ENCODE assay signal across 11 cellular contexts in genomic region chr11:12083380-12083779, GRCh38. TPM values are rescaled to one million over a fixed set of nuclear protein-coding genes. Genes with fewer than 3 reads are reported as not detected.
DNase-seq lines count a peak whose midpoint lies in the region; ATAC-seq and TF ChIP-seq lines count a peak whose summit lies in the region.
"Had no signal": no experiment of that assay in that cellular context is flagged by ENCODE, and none has a peak within 500 bp of the region (broad histone marks: within the 10 kb centered on the region; RNA-seq: fewer than 3 reads in every experiment).

No MANE protein-coding gene starts in this region.

- H3K14ac ChIP-seq in IMR-90 (replicated peaks; ENCODE audit: low read depth, low read length) = peak overlapping the region; percentile 27

- H3K4me2 ChIP-seq in SK-N-SH (no peak overlapping the region), IMR-90 (ENCODE audit: low read depth, low read length) (no peak overlapping the region), mesendoderm (ENCODE audit: low read length) (no peak overlapping the region)

- H3K27me3 ChIP-seq in SK-N-SH (ENCODE audit: insufficient read depth) (no peaks in the 10 kb centered on the region), IMR-90 (ENCODE audit: control insufficient read depth, insufficient read depth, low read length) (no peaks in the 10 kb centered on the region), ascending aorta (no peaks in the 10 kb centered on the region), mesendoderm (ENCODE audit: insufficient read depth, low read length, poor library complexity) (no peaks in the 10 kb centered on the region), uterus (no peaks in the 10 kb centered on the region)
- H3K27me3 ChIP-seq: spleen had no signal

- H2AK5ac ChIP-seq in IMR-90 (ENCODE audit: low read depth, low read length) (peak overlapping the region; percentile 91), mesendoderm (ENCODE audit: low read length) (no peak overlapping the region)

- POLR2A ChIA-PET in SK-N-SH (lab: Yijun Ruan, JAX) = no interaction called here
- POLR2A ChIA-PET in IMR-90 (lab: Charles Lee; ENCODE audit: unreplicated experiment) = no interaction called here

- H3K4me1 ChIP-seq in SK-N-SH (ENCODE audit: control insufficient read depth in 1 of 2, insufficient read depth in 2 of 2, low read depth in 1 of 2, low read length in 1 of 2) (peaks cover 6 to 24% of the 10 kb centered on the region in 2 experiments; a peak in 3 of 4 replicates), IMR-90 (ENCODE audit: control insufficient read depth, insufficient read depth, low read length) (peaks cover 23% of the 10 kb centered on the region), ascending aorta (peaks cover 9 to 31% of the 10 kb centered on the region in 2 donors), mesendoderm (ENCODE audit: control insufficient read depth, low read depth, low read length) (peaks cover 4% of the 10 kb centered on the region), uterus (peaks cover 4 to 12% of the 10 kb centered on the region in 2 donors)

- peak; percentile 41 for TF ChIP-seq CTCF in SK-N-SH (IDR thresholded peaks at IDR 0.05)
- 0 out of 2 replicates have a peak, but pooled peaks have one; percentile 14 for TF ChIP-seq CTCF in IMR-90 (conservative IDR thresholded peaks at IDR 0.05; ENCODE audit: low read depth, low read length)
- no peak for TF ChIP-seq CTCF in ascending aorta (IDR thresholded peaks at IDR 0.05)
- TF ChIP-seq CTCF in uterus (IDR thresholded peaks at IDR 0.05) = no peak

- no peak for TF ChIP-seq EP300 in SK-N-SH (IDR thresholded peaks at IDR 0.05; ENCODE audit: borderline replicate concordance in 1 of 2, low read depth in 1 of 2, low read length in 1 of 2)

- DNase-seq in SK-N-SH = no peak
- no peak for DNase-seq in IMR-90
- DNase-seq in ascending aorta (ENCODE audit: low spot score in 2 of 2) = peak in 1 of 2 donors; percentile 53
- DNase-seq in mesendoderm = peak; percentile 29
- no peak for DNase-seq in uterus
- no peak for DNase-seq in NCI-H510A treated with DMSO at 0.1 percent for 48 hours (lab: John Stamatoyannopoulos, UW)
- DNase-seq: head of caudate nucleus, NCI-H187, spleen had no signal

- H2AK9ac ChIP-seq in IMR-90 (replicated peaks; ENCODE audit: low read depth, low read length, poor library complexity) = no peak overlapping the region

- CTCF ChIA-PET in SK-N-SH (lab: Yijun Ruan, JAX) = interaction anchor here (1.3 kb wide), 1 partner anchor 198 kb away, joined by 8 read pairs; no protein-coding TSS in a partner anchor
- CTCF ChIA-PET in IMR-90 (lab: Yijun Ruan, JAX) = no interaction called here

- TF ChIP-seq POLR2A in IMR-90 (IDR thresholded peaks at IDR 0.05; ENCODE audit: low read depth, low read length) = no peak
- no peak for TF ChIP-seq POLR2A in uterus (IDR thresholded peaks at IDR 0.05)

- H2BK15ac ChIP-seq in IMR-90 (ENCODE audit: low read depth, low read length) = peak overlapping the region; percentile 96
- no peak overlapping the region for H2BK15ac ChIP-seq in mesendoderm (replicated peaks; ENCODE audit: low read depth)

- H3K9me1 ChIP-seq in IMR-90 (ENCODE audit: insufficient read depth, low read length) = peaks cover 11% of the 10 kb centered on the region

- H4K20me1 ChIP-seq in SK-N-SH (ENCODE audit: insufficient read depth) (no peaks in the 10 kb centered on the region), IMR-90 (ENCODE audit: insufficient read depth, low read length) (no peaks in the 10 kb centered on the region)

- H3K79me2 ChIP-seq in SK-N-SH (ENCODE audit: insufficient read depth) (peaks cover 19% of the 10 kb centered on the region; the same call in 1 of the 2 replicates), mesendoderm (ENCODE audit: control insufficient read depth, insufficient read depth, low read length) (no peaks in the 10 kb centered on the region)

- H3K9me2 ChIP-seq in SK-N-SH = no peaks in the 10 kb centered on the region

- no peaks in the 10 kb centered on the region for H3K9me3 ChIP-seq in SK-N-SH
- no peaks in the 10 kb centered on the region for H3K9me3 ChIP-seq in IMR-90 (ENCODE audit: control insufficient read depth, insufficient read depth, low read length)
- H3K9me3 ChIP-seq in ascending aorta = no peaks in the 10 kb centered on the region
- no peaks in the 10 kb centered on the region for H3K9me3 ChIP-seq in uterus

- H3K36me3 ChIP-seq in SK-N-SH (replicated peaks in 1 of 2; ENCODE audit: control insufficient read depth in 1 of 2, insufficient read depth in 2 of 2, low read length in 1 of 2) = no peaks in the 10 kb centered on the region
- H3K36me3 ChIP-seq in IMR-90 (ENCODE audit: control insufficient read depth, insufficient read depth, low read length) = no peaks in the 10 kb centered on the region
- H3K36me3 ChIP-seq in ascending aorta = no peaks in the 10 kb centered on the region
- no peaks in the 10 kb centered on the region for H3K36me3 ChIP-seq in mesendoderm (ENCODE audit: control insufficient read depth, insufficient read depth, low read length)
- H3K36me3 ChIP-seq in uterus = no peaks in the 10 kb centered on the region
- H3K36me3 ChIP-seq: spleen had no signal

- H2BK120ac ChIP-seq in IMR-90 (ENCODE audit: low read depth, low read length) (peak overlapping the region; percentile 96), mesendoderm (ENCODE audit: low read depth, low read length) (peak overlapping the region; percentile 49)

- H2BK20ac ChIP-seq in IMR-90 (ENCODE audit: low read depth, low read length) = peak overlapping the region; percentile 97

- H4K5ac ChIP-seq in IMR-90 (ENCODE audit: low read depth, low read length) (peak overlapping the region; percentile 46; the same call in 1 of the 2 replicates), mesendoderm (ENCODE audit: low read length) (no peak overlapping the region)

- peak overlapping the region; percentile 94 for H3K4ac ChIP-seq in IMR-90 (ENCODE audit: low read depth, low read length)
- no peak overlapping the region for H3K4ac ChIP-seq in mesendoderm (ENCODE audit: low read depth, low read length)

- H3K23ac ChIP-seq in IMR-90 (ENCODE audit: low read depth, low read length) = peak overlapping the region; percentile 1; the same call in 1 of the 2 replicates
- no peak overlapping the region for H3K23ac ChIP-seq in mesendoderm (ENCODE audit: low read length)

- H2AFZ ChIP-seq in SK-N-SH (ENCODE audit: low read depth) = no peak overlapping the region
- peak overlapping the region; percentile 24 for H2AFZ ChIP-seq in IMR-90 (replicated peaks; ENCODE audit: low read length, poor library complexity)

- H2BK5ac ChIP-seq in IMR-90 (ENCODE audit: low read depth, low read length, poor library complexity, severe bottlenecking) (peak overlapping the region; percentile 100), mesendoderm (ENCODE audit: low read length) (no peak overlapping the region)

- H3K9ac ChIP-seq in SK-N-SH (peak overlapping the region; percentile 12; the same call in 1 of the 2 replicates), IMR-90 (ENCODE audit: low read depth, low read length) (no peak overlapping the region), mesendoderm (ENCODE audit: low read length) (no peak overlapping the region)

- peaks cover 12 to 36% of the 10 kb centered on the region in 2 experiments; a peak in 3 of 4 replicates for H3K79me1 ChIP-seq in IMR-90 (ENCODE audit: low read depth in 1 of 2, low read length in 2 of 2)
- no peaks in the 10 kb centered on the region for H3K79me1 ChIP-seq in mesendoderm (ENCODE audit: low read length)

- dilution Hi-C loops in IMR-90 (cut with HindIII; ENCODE audit: low sequenced_read_pairs, unreplicated experiment) = no loop called here

- H3K4me3 ChIP-seq in SK-N-SH (ENCODE audit: low read depth in 2 of 2, low read length in 1 of 2) = no peak overlapping the region
- H3K4me3 ChIP-seq in IMR-90 (ENCODE audit: insufficient read depth, low read depth, low read length) = no peak overlapping the region
- H3K4me3 ChIP-seq in ascending aorta = no peak overlapping the region
- no peak overlapping the region for H3K4me3 ChIP-seq in mesendoderm (ENCODE audit: low read length)
- H3K4me3 ChIP-seq in uterus = no peak overlapping the region
- H3K4me3 ChIP-seq: spleen had no signal

- peak overlapping the region in 1 of 2 experiments; percentile 100; a peak in 2 of 4 replicates for H3K27ac ChIP-seq in SK-N-SH (ENCODE audit: low read depth in 2 of 2, low read length in 1 of 2)
- no peak overlapping the region for H3K27ac ChIP-seq in IMR-90 (ENCODE audit: insufficient read depth, low read length)
- peak overlapping the region; percentile 98 to 99 for H3K27ac ChIP-seq in ascending aorta
- H3K27ac ChIP-seq in mesendoderm (ENCODE audit: low read depth, low read length) = no peak overlapping the region
- H3K27ac ChIP-seq in uterus = no peak overlapping the region
- H3K27ac ChIP-seq: spleen had no signal

- TF ChIP-seq RAD21 in SK-N-SH (IDR thresholded peaks at IDR 0.05; ENCODE audit: low read length) (no peak), IMR-90 (IDR thresholded peaks at IDR 0.05; ENCODE audit: low read length) (no peak)

- H3K56ac ChIP-seq in IMR-90 (ENCODE audit: extremely low read depth, insufficient read depth, low read length) = no peak overlapping the region
- no peak overlapping the region for H3K56ac ChIP-seq in mesendoderm (ENCODE audit: low read length)

- ATAC-seq in SK-N-SH treated with all-trans-retinoic acid at 6 μM for 48 hours (no peak), IMR-90 (ENCODE audit: low read depth) (no peak), GM21390 (IDR thresholded peaks at IDR 0.05; ENCODE audit: unreplicated experiment) (no peak)

- intact Hi-C loops in IMR-90 (cut with micrococcal nuclease) (loop anchor here (10.0 kb wide), 1 partner anchor 151 kb away; no protein-coding TSS in a partner anchor), ascending aorta (cut with DNase I) (no loop called here), uterus (cut with DNase I; ENCODE audit: low total_unique reads) (no loop called here)

- 80% methylated on average over 1 of the region's 1 CpG for WGBS in SK-N-SH (ENCODE audit: low lambda C conversion rate)
- WGBS in IMR-90 (ENCODE audit: extremely low coverage in 2 of 2, insufficient read length in 1 of 2), 2 experiments = 83% methylated on average over 1 of the region's 1 CpG; no CpG with 5 or more reads in 1 of the 2 experiments
- WGBS in mesendoderm (ENCODE audit: extremely low coverage, insufficient coverage, low lambda C conversion rate) = no CpG with 5 or more reads among the region's 1 CpG

- in situ Hi-C loops in IMR-90 (cut with MboI; ENCODE audit: low sequenced_read_pairs) = no loop called here

- peak overlapping the region; percentile 64 for H4K91ac ChIP-seq in IMR-90 (ENCODE audit: insufficient read depth, low read depth, low read length)

- no TSS peak for BruUV-seq in IMR-90 (replicated peaks; lab: Mats Ljungman, UMichigan)

- H3K18ac ChIP-seq in IMR-90 (ENCODE audit: low read depth, low read length) = peak overlapping the region; percentile 5; the same call in 1 of the 2 replicates
- no peak overlapping the region for H3K18ac ChIP-seq in mesendoderm (ENCODE audit: low read length)

- H3F3A ChIP-seq in SK-N-SH (replicated peaks; ENCODE audit: insufficient read depth) = peaks cover 54% of the 10 kb centered on the region

- H4K8ac ChIP-seq in IMR-90 (ENCODE audit: low read depth in 2 of 2, low read length in 2 of 2) (peak overlapping the region; percentile 48 to 73; a peak in 3 of 4 replicates), mesendoderm (ENCODE audit: low read depth, low read length) (no peak overlapping the region)

RNA-seq across cellular contexts. Expression of gene MICAL2, which starts 27.0 kb away (rescaled TPM):
- 54.6 and 67.9 TPM in 2 replicates for polyA plus RNA-seq in SK-N-SH (2012; rRNA removed)
- polyA plus RNA-seq in SK-N-SH (2012; cell fraction: cytosol; rRNA removed) = 38.0 and 41.1 TPM in 2 replicates
- polyA plus RNA-seq in SK-N-SH (2012; cell fraction: nucleus; rRNA removed) = 76.3 and 84.6 TPM in 2 replicates
- total RNA-seq in IMR-90 (2012; rRNA removed) = 285 and 336 TPM in 2 replicates
- 141 and 170 TPM in 2 replicates for polyA plus RNA-seq in IMR-90 (2012; rRNA removed)
- polyA plus RNA-seq in IMR-90 (2012; cell fraction: cytosol; rRNA removed) = 63.9 and 84.9 TPM in 2 replicates
- polyA plus RNA-seq in IMR-90 (2012; cell fraction: nucleus; rRNA removed; ENCODE audit: low replicate concordance) = 109 and 162 TPM in 2 replicates
- total RNA-seq in ascending aorta = 237 TPM
- 6.5 TPM for polyA plus RNA-seq in mesendoderm (2013, experiment 1 of 2)
- 7.2 TPM for polyA plus RNA-seq in mesendoderm (2013, experiment 2 of 2)
- total RNA-seq in uterus = 100 to 1,000 TPM in 1 of 4 donors, 10 to 100 TPM in 3; 29.6 to 139 (median 53.1) TPM

Comparison
In these comparisons a context has a peak if more than half of its experiments do, and no peak if none do; other contexts are left out.
1. H3K27ac ChIP-seq: peak in ascending aorta (2 of 2); none in IMR-90 (single experiment), mesendoderm (single experiment) and uterus (0 of 2).
2. CTCF ChIP-seq: peak in SK-N-SH (single experiment) and IMR-90 (single experiment); none in ascending aorta (0 of 3) and uterus (0 of 4).